Comparison of ENCODE assay signal across 13 cellular contexts in the genomic region with DNA sequence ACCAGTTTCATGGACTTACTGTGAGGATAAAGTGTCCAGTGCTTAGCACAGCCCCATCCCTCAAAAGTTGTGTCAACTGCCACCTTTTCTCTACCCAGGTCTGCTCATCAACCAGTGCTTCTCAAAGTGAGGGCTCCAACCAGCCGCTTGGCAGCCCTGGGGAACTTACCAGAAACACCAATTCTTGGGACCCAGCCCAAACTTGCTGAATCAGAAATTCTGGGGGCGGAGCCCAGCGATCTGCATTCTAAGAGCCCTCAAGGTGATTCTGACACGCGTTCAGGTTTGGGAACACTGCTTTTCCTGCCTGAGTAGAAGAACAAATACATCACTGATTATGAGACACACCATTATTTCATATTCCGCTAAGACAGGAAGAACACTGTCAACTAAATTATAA.
A peak's percentile ranks its signal among the peaks of the same experiment; 100 is the strongest.
DNase-seq lines count a peak whose midpoint lies in the region; ATAC-seq, FAIRE-seq and TF ChIP-seq lines count a peak whose summit lies in the region.
"Had no signal": no experiment of that assay in that cellular context is flagged by ENCODE, and none has a peak within 500 bp of the region (broad histone marks: within the 10 kb centered on the region; RNA-seq: fewer than 3 reads in every experiment).

No MANE protein-coding gene starts in this region.

- H3K27me3 Mint-ChIP-seq in osteocyte (ENCODE audit: unreplicated experiment), result peaks cover 3% of the 10 kb centered on the region

- no peak for ATAC-seq in GM18520 (IDR thresholded peaks at IDR 0.05; ENCODE audit: unreplicated experiment)
- ATAC-seq: GM23338 had no signal

- TF ChIP-seq CTCF in osteocyte (IDR thresholded peaks at IDR 0.05), result no peak

- H3K36me3 Mint-ChIP-seq in osteocyte (ENCODE audit: unreplicated experiment), result no peaks in the 10 kb centered on the region
- H3K36me3 Mint-ChIP-seq: CD4-positive, CD25-positive, alpha-beta regulatory T cell had no signal

- in situ Hi-C loops in G401 (cut with HindIII; ENCODE audit: low sequenced_read_pairs), result no loop called here

- H3K4me3 Mint-ChIP-seq in osteocyte (ENCODE audit: unreplicated experiment), result no peak overlapping the region
- H3K4me3 Mint-ChIP-seq: CD4-positive, CD25-positive, alpha-beta regulatory T cell; GM23338 had no signal

- H3K27ac Mint-ChIP-seq in osteocyte (ENCODE audit: unreplicated experiment), result no peak overlapping the region
- H3K27ac Mint-ChIP-seq: CD4-positive, CD25-positive, alpha-beta regulatory T cell; GM23338 had no signal

- no peak for FAIRE-seq in urothelium cell line (lab: Jason Lieb, UNC)

- H3K9me3 Mint-ChIP-seq in osteocyte (ENCODE audit: unreplicated experiment), result no peaks in the 10 kb centered on the region
- H3K9me3 Mint-ChIP-seq: GM23338 had no signal

- intact Hi-C loops in head of caudate nucleus (cut with DNase I), result no loop called here

- H3K4me1 Mint-ChIP-seq in osteocyte (ENCODE audit: unreplicated experiment), result no peaks in the 10 kb centered on the region
- H3K4me1 Mint-ChIP-seq: CD4-positive, CD25-positive, alpha-beta regulatory T cell had no signal

- peak overlapping the region; percentile 3 for H3K27ac ChIP-seq in caudate nucleus (ENCODE audit: low read depth, low read length)
- H3K27ac ChIP-seq: BLaER1 treated with 17β-estradiol and CSF1 and Interleukin-3, amounts not matched to agents 10 nM and 100 nM had no signal

- peak; percentile 41 for DNase-seq in G401 (ENCODE audit: low spot score)
- peak in 13 of 61 donors; percentile 5 to 65 (median 29) for DNase-seq in caudate nucleus (lab: John Stamatoyannopoulos, UW)
- peak in 30 of 42 donors; percentile 18 to 73 (median 48) for DNase-seq in head of caudate nucleus
- DNase-seq in osteocyte (ENCODE audit: extremely low spot score, unreplicated experiment), result peak; percentile 65
- no peak for DNase-seq in urothelium cell line (ENCODE audit: low spot score)
- DNase-seq in HCEC 1CT, result no peak
- no peak for DNase-seq in NOMO-1 (lab: John Stamatoyannopoulos, UW; ENCODE audit: unreplicated experiment in 2 of 2)
- DNase-seq: ACHN; CD4-positive, CD25-positive, alpha-beta regulatory T cell; H7 had no signal

Comparison
In these comparisons a context has a peak if more than half of its experiments do, and no peak if none do; other contexts are left out.
1. DNase-seq: peak in G401 (single experiment), head of caudate nucleus (30 of 42) and osteocyte (single experiment); none in urothelium cell line (single experiment), HCEC 1CT (single experiment) and NOMO-1 (0 of 2).